Comparison of ENCODE assay signal across 1 cellular context in the genomic region with DNA sequence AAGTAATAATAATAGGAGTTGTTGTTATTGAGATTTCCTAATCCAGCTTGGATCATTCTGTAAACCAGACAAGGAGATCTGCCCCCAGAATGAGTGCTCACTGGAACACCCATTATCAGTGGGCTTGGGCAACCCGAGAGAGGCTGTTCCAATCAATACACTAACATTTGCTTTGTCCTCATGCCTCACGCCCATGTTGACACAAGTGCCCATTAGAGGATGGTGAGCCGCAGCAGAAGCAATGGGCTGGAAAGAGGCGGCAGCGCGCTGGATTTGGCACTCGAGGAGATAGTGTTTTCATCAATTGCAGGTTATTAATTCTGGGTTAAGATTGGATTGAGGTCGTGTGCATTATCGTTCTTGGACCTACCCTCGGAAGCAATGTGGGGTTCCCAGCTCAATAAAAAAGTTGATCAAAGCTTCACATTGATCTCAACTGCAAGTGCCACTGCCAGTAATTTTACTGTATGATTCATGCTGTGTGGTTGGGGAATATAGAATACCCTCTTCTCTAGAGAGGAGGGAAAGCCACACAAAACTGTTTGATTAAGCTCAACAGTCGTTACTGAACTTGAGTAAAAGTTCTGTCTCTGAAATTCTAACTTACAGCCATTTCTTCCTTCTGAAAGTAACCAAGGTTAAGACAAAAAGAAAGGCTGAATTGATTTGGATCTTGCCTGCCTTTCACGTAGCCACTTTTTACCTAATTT.
TF ChIP-seq lines count a peak whose summit lies in the region.

No MANE protein-coding gene starts in this region.

TF ChIP-seq in liver, 16 proteins besides CTCF, POLR2A, EP300 and RAD21:
- no peak for TF ChIP-seq HNF4G (IDR thresholded peaks at IDR 0.05)
- TF ChIP-seq EGR1 (IDR thresholded peaks at IDR 0.05; ENCODE audit: low read depth in 2 of 2), result no peak
- TF ChIP-seq, protein P1, sequence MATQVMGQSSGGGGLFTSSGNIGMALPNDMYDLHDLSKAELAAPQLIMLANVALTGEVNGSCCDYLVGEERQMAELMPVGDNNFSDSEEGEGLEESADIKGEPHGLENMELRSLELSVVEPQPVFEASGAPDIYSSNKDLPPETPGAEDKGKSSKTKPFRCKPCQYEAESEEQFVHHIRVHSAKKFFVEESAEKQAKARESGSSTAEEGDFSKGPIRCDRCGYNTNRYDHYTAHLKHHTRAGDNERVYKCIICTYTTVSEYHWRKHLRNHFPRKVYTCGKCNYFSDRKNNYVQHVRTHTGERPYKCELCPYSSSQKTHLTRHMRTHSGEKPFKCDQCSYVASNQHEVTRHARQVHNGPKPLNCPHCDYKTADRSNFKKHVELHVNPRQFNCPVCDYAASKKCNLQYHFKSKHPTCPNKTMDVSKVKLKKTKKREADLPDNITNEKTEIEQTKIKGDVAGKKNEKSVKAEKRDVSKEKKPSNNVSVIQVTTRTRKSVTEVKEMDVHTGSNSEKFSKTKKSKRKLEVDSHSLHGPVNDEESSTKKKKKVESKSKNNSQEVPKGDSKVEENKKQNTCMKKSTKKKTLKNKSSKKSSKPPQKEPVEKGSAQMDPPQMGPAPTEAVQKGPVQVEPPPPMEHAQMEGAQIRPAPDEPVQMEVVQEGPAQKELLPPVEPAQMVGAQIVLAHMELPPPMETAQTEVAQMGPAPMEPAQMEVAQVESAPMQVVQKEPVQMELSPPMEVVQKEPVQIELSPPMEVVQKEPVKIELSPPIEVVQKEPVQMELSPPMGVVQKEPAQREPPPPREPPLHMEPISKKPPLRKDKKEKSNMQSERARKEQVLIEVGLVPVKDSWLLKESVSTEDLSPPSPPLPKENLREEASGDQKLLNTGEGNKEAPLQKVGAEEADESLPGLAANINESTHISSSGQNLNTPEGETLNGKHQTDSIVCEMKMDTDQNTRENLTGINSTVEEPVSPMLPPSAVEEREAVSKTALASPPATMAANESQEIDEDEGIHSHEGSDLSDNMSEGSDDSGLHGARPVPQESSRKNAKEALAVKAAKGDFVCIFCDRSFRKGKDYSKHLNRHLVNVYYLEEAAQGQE (IDR thresholded peaks at IDR 0.05), result no peak
- TF ChIP-seq YY1 (IDR thresholded peaks at IDR 0.05), result no peak
- no peak for TF ChIP-seq GABPA (IDR thresholded peaks at IDR 0.05 in 1 of 2, conservative IDR thresholded peaks at IDR 0.05 in 1 of 2)
- TF ChIP-seq, protein P2, sequence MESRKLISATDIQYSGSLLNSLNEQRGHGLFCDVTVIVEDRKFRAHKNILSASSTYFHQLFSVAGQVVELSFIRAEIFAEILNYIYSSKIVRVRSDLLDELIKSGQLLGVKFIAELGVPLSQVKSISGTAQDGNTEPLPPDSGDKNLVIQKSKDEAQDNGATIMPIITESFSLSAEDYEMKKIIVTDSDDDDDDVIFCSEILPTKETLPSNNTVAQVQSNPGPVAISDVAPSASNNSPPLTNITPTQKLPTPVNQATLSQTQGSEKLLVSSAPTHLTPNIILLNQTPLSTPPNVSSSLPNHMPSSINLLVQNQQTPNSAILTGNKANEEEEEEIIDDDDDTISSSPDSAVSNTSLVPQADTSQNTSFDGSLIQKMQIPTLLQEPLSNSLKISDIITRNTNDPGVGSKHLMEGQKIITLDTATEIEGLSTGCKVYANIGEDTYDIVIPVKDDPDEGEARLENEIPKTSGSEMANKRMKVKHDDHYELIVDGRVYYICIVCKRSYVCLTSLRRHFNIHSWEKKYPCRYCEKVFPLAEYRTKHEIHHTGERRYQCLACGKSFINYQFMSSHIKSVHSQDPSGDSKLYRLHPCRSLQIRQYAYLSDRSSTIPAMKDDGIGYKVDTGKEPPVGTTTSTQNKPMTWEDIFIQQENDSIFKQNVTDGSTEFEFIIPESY (IDR thresholded peaks at IDR 0.05), result no peak
- TF ChIP-seq FOXA2 (IDR thresholded peaks at IDR 0.05), result peak; percentile 41
- peak; percentile 21 for TF ChIP-seq FOXA1 (IDR thresholded peaks at IDR 0.05)
TF ChIP-seq in liver: peak in this region for 2.
